ENCODE assay signal across 8 cellular contexts in genomic region chr13:93227280-93227905, GRCh38. TPM values are rescaled to one million over a fixed set of nuclear protein-coding genes. Genes with fewer than 3 reads are reported as not detected.
DNase-seq lines count a peak whose midpoint lies in the region; ATAC-seq and TF ChIP-seq lines count a peak whose summit lies in the region.

No MANE protein-coding gene starts in this region.

- peaks cover 35% of the 10 kb centered on the region for H3K4me1 ChIP-seq in RWPE2 (ENCODE audit: insufficient read depth, poor library complexity, severe bottlenecking)

- no peaks in the 10 kb centered on the region for H3K4me1 Mint-ChIP-seq in activated CD4-positive, alpha-beta memory T cell treated with anti-CD3 and anti-CD28 coated beads, Interleukin-2, amount 10 ng/mL, durations not matched to agents 7 days and 5 days

- CTCF ChIA-PET in activated CD4-positive, alpha-beta memory T cell treated with anti-CD3 and anti-CD28 coated beads, Interleukin-2, amount 10 ng/mL, durations not matched to agents 7 days and 5 days (lab: Charles Lee): no interaction called here

- in situ Hi-C loops in G401 (cut with HindIII; ENCODE audit: low sequenced_read_pairs): no loop called here

- H3K9me3 ChIP-seq in RWPE2 (ENCODE audit: severe bottlenecking): no peaks in the 10 kb centered on the region

- H3K36me3 Mint-ChIP-seq in activated CD4-positive, alpha-beta memory T cell treated with anti-CD3 and anti-CD28 coated beads, Interleukin-2, amount 10 ng/mL, durations not matched to agents 7 days and 5 days (ENCODE audit: low read depth): peaks cover 5% of the 10 kb centered on the region

- peak; percentile 63 for ATAC-seq in RWPE2 (ENCODE audit: low read depth)

- H3K36me3 ChIP-seq in RWPE2 (ENCODE audit: low read depth): no peaks in the 10 kb centered on the region

- H3K4me3 ChIP-seq in RWPE2 (ENCODE audit: severe bottlenecking): peak overlapping the region; percentile 80

- DNase-seq in A172 (ENCODE audit: low spot score) (peak; percentile 36), HK-2 (ENCODE audit: unreplicated experiment) (peak; percentile 64), RWPE2 (ENCODE audit: low spot score) (no peak), globus pallidus (ENCODE audit: low spot score) (peak; percentile 18), posterior vena cava (ENCODE audit: low spot score) (peak; percentile 79), G401 (ENCODE audit: low spot score) (no peak), Kasumi-1 (lab: John Stamatoyannopoulos, UW) (no peak)
- no peak for DNase-seq in activated CD4-positive, alpha-beta memory T cell treated with anti-CD3 and anti-CD28 coated beads, Interleukin-2, amount 10 ng/mL, durations not matched to agents 7 days and 5 days

- no peak for TF ChIP-seq CTCF in RWPE2 (IDR thresholded peaks at IDR 0.05; ENCODE audit: poor library complexity, severe bottlenecking)

- intact Hi-C loops in posterior vena cava (cut with DNase I): no loop called here

- POLR2A ChIA-PET in activated CD4-positive, alpha-beta memory T cell treated with anti-CD3 and anti-CD28 coated beads, Interleukin-2, amount 10 ng/mL, durations not matched to agents 7 days and 5 days (lab: Charles Lee): no interaction called here

- no peak overlapping the region for H3K4me3 Mint-ChIP-seq in activated CD4-positive, alpha-beta memory T cell treated with anti-CD3 and anti-CD28 coated beads, Interleukin-2, amount 10 ng/mL, durations not matched to agents 7 days and 5 days

- no peak overlapping the region for H3K27ac Mint-ChIP-seq in activated CD4-positive, alpha-beta memory T cell treated with anti-CD3 and anti-CD28 coated beads, Interleukin-2, amount 10 ng/mL, durations not matched to agents 7 days and 5 days

- no peaks in the 10 kb centered on the region for H3K27me3 ChIP-seq in RWPE2 (ENCODE audit: insufficient read depth, poor library complexity, severe bottlenecking)

- H3K27me3 Mint-ChIP-seq in activated CD4-positive, alpha-beta memory T cell treated with anti-CD3 and anti-CD28 coated beads, Interleukin-2, amount 10 ng/mL, durations not matched to agents 7 days and 5 days: peaks cover 34% of the 10 kb centered on the region

- H3K27ac ChIP-seq in RWPE2 (ENCODE audit: poor library complexity, severe bottlenecking): peak overlapping the region; percentile 50

- peaks cover 5% of the 10 kb centered on the region for H3K9me3 Mint-ChIP-seq in activated CD4-positive, alpha-beta memory T cell treated with anti-CD3 and anti-CD28 coated beads, Interleukin-2, amount 10 ng/mL, durations not matched to agents 7 days and 5 days

RNA-seq across cellular contexts. Expression of gene GPC6, which starts 0.8 kb away (rescaled TPM):
- total RNA-seq in A172 (2014; rRNA removed; shearing (Covaris generic)): 5.1 and 6.1 TPM in 2 replicates
- 10 to 100 TPM; 35.9 to 61.9 TPM for total RNA-seq in posterior vena cava
- 0.98 and 2.1 TPM in 2 replicates for total RNA-seq in G401 (2014; rRNA removed; shearing (Covaris generic))
- not detected for total RNA-seq in activated CD4-positive, alpha-beta memory T cell treated with anti-CD3 and anti-CD28 coated beads, Interleukin-2, amount 10 ng/mL, durations not matched to agents 7 days and 5 days

Comparison
In these comparisons a context has a peak if more than half of its experiments do, and no peak if none do; other contexts are left out.
1. DNase-seq: peak in A172 (single experiment), HK-2 (single experiment), globus pallidus (single experiment) and posterior vena cava (single experiment); none in RWPE2 (single experiment), G401 (single experiment), activated CD4-positive, alpha-beta memory T cell treated with anti-CD3 and anti-CD28 coated beads, Interleukin-2, amount 10 ng/mL, durations not matched to agents 7 days and 5 days (single experiment) and Kasumi-1 (0 of 2).